ENCODE assay signal across 8 cellular contexts in the genomic region with DNA sequence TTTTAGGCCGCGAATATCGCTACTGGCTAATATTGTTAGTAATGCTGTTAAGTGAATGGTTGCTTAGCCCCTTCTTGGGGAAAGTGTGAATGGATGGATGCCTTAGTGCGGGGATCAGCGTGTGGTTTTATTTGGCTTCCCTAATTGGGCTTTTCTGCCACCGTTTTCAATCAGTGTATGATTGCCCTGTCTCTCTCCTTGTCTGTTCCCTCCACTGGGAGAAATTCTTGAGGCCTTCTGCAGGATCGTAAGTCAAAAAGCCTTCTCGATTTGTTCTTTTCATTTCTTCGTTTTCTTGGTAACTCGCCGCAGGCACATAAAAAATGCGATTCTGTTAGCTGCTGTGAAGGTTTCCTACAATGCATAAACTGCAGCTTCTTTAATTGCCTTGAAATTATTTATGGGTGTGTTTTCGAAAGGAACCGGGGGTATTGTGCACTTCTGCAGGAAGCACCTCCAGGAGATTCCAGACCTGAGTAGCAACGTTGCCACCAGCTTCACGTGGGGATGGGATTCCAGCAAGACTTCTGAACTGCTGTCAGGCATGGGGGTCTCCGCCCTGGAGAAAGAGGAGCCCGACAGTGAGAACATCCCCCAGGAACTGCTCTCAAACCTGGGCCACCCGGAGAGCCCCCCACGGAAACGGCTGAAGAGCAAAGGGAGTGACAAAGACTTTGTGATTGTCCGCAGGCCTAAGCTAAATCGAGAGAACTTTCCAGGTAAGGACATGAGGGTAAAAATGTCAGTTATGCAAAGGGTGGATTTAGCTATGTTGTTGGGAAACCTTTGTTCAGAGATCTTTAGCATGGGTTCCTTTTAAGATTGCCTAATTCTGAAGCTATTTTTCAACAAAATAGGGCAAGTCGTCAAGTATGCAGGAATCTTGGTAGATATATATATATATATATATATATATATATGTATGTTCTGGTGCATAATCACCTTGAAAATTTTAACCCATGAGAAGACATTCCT. TPM values are rescaled to one million over a fixed set of nuclear protein-coding genes. Genes with fewer than 3 reads are reported as not detected.
DNase-seq lines count a peak whose midpoint lies in the region; ATAC-seq and TF ChIP-seq lines count a peak whose summit lies in the region.

No MANE protein-coding gene starts in this region.

- peaks cover 0 to 53% (median 29%) of the 10 kb centered on the region in 12 donors for H3K4me1 ChIP-seq in heart left ventricle

- no peaks in the 10 kb centered on the region for H3K27me3 Mint-ChIP-seq in activated CD8-positive, alpha-beta T cell treated with anti-CD3 and anti-CD28 coated beads for 36 hours

- peak overlapping the region; percentile 64 to 98 (median 90) for H3K4me3 ChIP-seq in heart left ventricle

- peaks cover 0 to 37% (median 23%) of the 10 kb centered on the region in 9 donors for H3K36me3 ChIP-seq in heart left ventricle

- H3K36me3 Mint-ChIP-seq in activated CD8-positive, alpha-beta T cell treated with anti-CD3 and anti-CD28 coated beads for 36 hours (ENCODE audit: low read depth) = peaks cover 51% of the 10 kb centered on the region

- DNase-seq in stimulated activated CD4-positive, alpha-beta T cell treated with anti-CD3 and anti-CD28 coated beads, Interleukin-15, amount 100 ng/mL, for 24 hours = peak; percentile 8
- DNase-seq in stimulated activated CD4-positive, alpha-beta T cell treated with anti-CD3 and anti-CD28 coated beads, Interleukin-1b, Interleukin-23, amount 100 ng/mL, for 48 hours = no peak
- DNase-seq in HS-5 (ENCODE audit: low read depth) (peak; percentile 14), heart left ventricle (no peak), renal cortical epithelial cell (ENCODE audit: low read depth) (peak; percentile 41), activated gamma-delta T cell treated with Interleukin-2 at 50 U/mL for 16 hours (no peak)
- DNase-seq in activated CD8-positive, alpha-beta T cell treated with anti-CD3 and anti-CD28 coated beads for 36 hours = no peak

- no peak for TF ChIP-seq CTCF in activated CD8-positive, alpha-beta T cell treated with anti-CD3 and anti-CD28 coated beads for 36 hours (IDR thresholded peaks at IDR 0.05)
- no peak for TF ChIP-seq CTCF in heart left ventricle (IDR thresholded peaks at IDR 0.05)

- H3K4me1 Mint-ChIP-seq in activated CD8-positive, alpha-beta T cell treated with anti-CD3 and anti-CD28 coated beads for 36 hours (ENCODE audit: low read depth) = peaks cover 53% of the 10 kb centered on the region

- intact Hi-C loops in activated CD8-positive, alpha-beta T cell treated with anti-CD3 and anti-CD28 coated beads for 36 hours (cut with micrococcal nuclease) = loop anchor here (5.0 kb wide), 1 partner anchor 90 kb away; the partner anchor contains the start of gene NADK2
- intact Hi-C loops in heart left ventricle (cut with DNase I) = loop anchor here in 4 of 10 donors (2.0 to 5.0 kb wide), 3 partner anchors 88 to 1220 kb away; partner anchors contain the start of genes NADK2 (in 3 of the 4) and NUP155 (in 1 of the 4)

- no peaks in the 10 kb centered on the region for H3K9me3 ChIP-seq in heart left ventricle

- no peaks in the 10 kb centered on the region for H3K9me3 Mint-ChIP-seq in activated CD8-positive, alpha-beta T cell treated with anti-CD3 and anti-CD28 coated beads for 36 hours

- no peaks in the 10 kb centered on the region for H3K27me3 ChIP-seq in heart left ventricle

- POLR2A ChIA-PET in activated CD8-positive, alpha-beta T cell treated with anti-CD3 and anti-CD28 coated beads for 36 hours (lab: Charles Lee) = interaction anchor here (0.7 to 3.5 kb wide), 8 partner anchors 8 to 538 kb away, joined by 3 to 34 read pairs (median 6); partner anchors contain the start of gene NADK2

- peak overlapping the region in 9 of 12 donors; percentile 26 to 93 (median 87) for H3K27ac ChIP-seq in heart left ventricle

- peak overlapping the region; percentile 99 for H3K4me3 Mint-ChIP-seq in activated CD8-positive, alpha-beta T cell treated with anti-CD3 and anti-CD28 coated beads for 36 hours

- WGBS in heart left ventricle, 4 donors = 2 to 4% (median 3%) methylated on average over 23 to 24 of the region's 24 CpGs

- peak overlapping the region; percentile 89 for H3K27ac Mint-ChIP-seq in activated CD8-positive, alpha-beta T cell treated with anti-CD3 and anti-CD28 coated beads for 36 hours

- ATAC-seq in activated CD8-positive, alpha-beta T cell treated with anti-CD3 and anti-CD28 coated beads for 36 hours = no peak
- ATAC-seq in heart left ventricle (no peak), HG02970 (IDR thresholded peaks at IDR 0.05; ENCODE audit: low FRiP score, unreplicated experiment) (no peak)

- no peak for TF ChIP-seq POLR2A in heart left ventricle (IDR thresholded peaks at IDR 0.05)

- CTCF ChIA-PET in activated CD8-positive, alpha-beta T cell treated with anti-CD3 and anti-CD28 coated beads for 36 hours (lab: Charles Lee) = interaction anchor here (0.6 to 2.2 kb wide), 7 partner anchors 13 to 1149 kb away, joined by 3 to 10 read pairs (median 4); partner anchors contain the start of gene NADK2

RNA-seq across cellular contexts. Expression of gene SKP2, which starts 0.7 kb away (rescaled TPM):
- total RNA-seq in activated CD8-positive, alpha-beta T cell treated with anti-CD3 and anti-CD28 coated beads for 36 hours = 10 to 100 TPM; 55.8 to 60.2 TPM
- 10 to 100 TPM in 1 of 9 donors, 1 to 10 TPM in 8; 3.4 to 12.0 (median 6.0) TPM for total RNA-seq in heart left ventricle
- polyA plus RNA-seq in heart left ventricle = 1 to 10 TPM; 1.6 to 1.9 TPM
- total RNA-seq in renal cortical epithelial cell = 15.1 and 22.7 TPM in 2 replicates

RNA-seq across cellular contexts. Expression of gene LMBRD2, which starts 0.9 kb away (rescaled TPM):
- 10 to 100 TPM in 1 of 2 experiments, 1 to 10 TPM in 1; 9.9 to 10.8 TPM for total RNA-seq in activated CD8-positive, alpha-beta T cell treated with anti-CD3 and anti-CD28 coated beads for 36 hours
- total RNA-seq in heart left ventricle (10 to 100 TPM; 10.0 to 18.2 (median 13.9) TPM), renal cortical epithelial cell (18.7 and 19.3 TPM in 2 replicates)
- polyA plus RNA-seq in heart left ventricle = 1 to 10 TPM; 2.6 to 5.2 TPM

Comparison
In these comparisons a context has a peak if more than half of its experiments do, and no peak if none do; other contexts are left out.
1. DNase-seq: peak in stimulated activated CD4-positive, alpha-beta T cell treated with anti-CD3 and anti-CD28 coated beads, Interleukin-15, amount 100 ng/mL, for 24 hours (single experiment), HS-5 (single experiment) and renal cortical epithelial cell (single experiment); none in stimulated activated CD4-positive, alpha-beta T cell treated with anti-CD3 and anti-CD28 coated beads, Interleukin-1b, Interleukin-23, amount 100 ng/mL, for 48 hours (single experiment), activated CD8-positive, alpha-beta T cell treated with anti-CD3 and anti-CD28 coated beads for 36 hours (single experiment), heart left ventricle (0 of 5) and activated gamma-delta T cell treated with Interleukin-2 at 50 U/mL for 16 hours (single experiment).